12 cellular contexts compared by ENCODE assay signal in genomic region chr17:7809791-7810343, GRCh38. TPM values are rescaled to one million over a fixed set of nuclear protein-coding genes. Genes with fewer than 3 reads are reported as not detected.
DNase-seq lines count a peak whose midpoint lies in the region; ATAC-seq and TF ChIP-seq lines count a peak whose summit lies in the region.
"Not testable (repeated sequence)": the region's sequence is repeated elsewhere in the genome, so short reads cannot be mapped to it uniquely, and the experiment has no call there.
"Had no signal": no experiment of that assay in that cellular context is flagged by ENCODE, and none has a peak within 500 bp of the region (broad histone marks: within the 10 kb centered on the region; RNA-seq: fewer than 3 reads in every experiment).

No MANE protein-coding gene starts in this region.

- H3K36me3 ChIP-seq in BLaER1 treated with 17β-estradiol and CSF1 and Interleukin-3, amounts not matched to agents 10 nM and 100 nM; HCT116 (ENCODE audit: control insufficient read depth in 1 of 2, insufficient read depth in 2 of 2, low read length in 2 of 2); RWPE2 (ENCODE audit: low read depth); left lung; aorta (ENCODE audit: control insufficient read depth in 1 of 2, insufficient read depth in 2 of 2, low read length in 1 of 2): not testable (repeated sequence)

- not testable (repeated sequence) for DNase-seq in HCT116 (ENCODE audit: low read depth, low spot score); RWPE2 (ENCODE audit: low spot score); left lung
- DNase-seq in M059J (ENCODE audit: low read depth) (peak; percentile 31), choroid plexus epithelial cell (ENCODE audit: low read depth) (peak; percentile 25), fibroblast of villous mesenchyme (ENCODE audit: low read depth) (peak; percentile 24), aorta (peak; percentile 8 to 26)

- not testable (repeated sequence) for H3K27ac ChIP-seq in BLaER1 treated with 17β-estradiol and CSF1 and Interleukin-3, amounts not matched to agents 10 nM and 100 nM; HCT116 (ENCODE audit: low read depth, low read length); left lung; aorta (ENCODE audit: low read depth in 1 of 2, low read length in 2 of 2)
- H3K27ac ChIP-seq in RWPE2 (ENCODE audit: poor library complexity, severe bottlenecking): peak overlapping the region; percentile 85

- not testable (repeated sequence) for H3K27me3 ChIP-seq in BLaER1 treated with 17β-estradiol and CSF1 and Interleukin-3, amounts not matched to agents 10 nM and 100 nM; HCT116 (ENCODE audit: insufficient read depth, low read length); RWPE2 (ENCODE audit: insufficient read depth, poor library complexity, severe bottlenecking); aorta (ENCODE audit: control insufficient read depth in 1 of 2, insufficient read depth in 2 of 2, low read length in 1 of 2)
- peaks cover 0 to 12% of the 10 kb centered on the region in 2 donors for H3K27me3 ChIP-seq in left lung

- ATAC-seq in HCT116; RWPE2 (ENCODE audit: low read depth); aorta (ENCODE audit: low FRiP score): not testable (repeated sequence)
- peak; percentile 23 for ATAC-seq in left lung

- H3K9me3 ChIP-seq in BLaER1 treated with 17β-estradiol and CSF1 and Interleukin-3, amounts not matched to agents 10 nM and 100 nM (replicated peaks in 1 of 11); HCT116 (ENCODE audit: control insufficient read depth in 1 of 2, insufficient read depth in 1 of 2, low read depth in 1 of 2, low read length in 2 of 2); RWPE2 (ENCODE audit: severe bottlenecking); left lung; aorta (ENCODE audit: control insufficient read depth, low read length): not testable (repeated sequence)

- H3K9ac ChIP-seq in BLaER1 treated with 17β-estradiol and CSF1 and Interleukin-3, amounts not matched to agents 10 nM and 100 nM; HCT116 (ENCODE audit: low read length): not testable (repeated sequence)

- POLR2A ChIA-PET in HCT116 (lab: Charles Lee): interaction anchor here (0.7 kb wide), 1 partner anchor 10 kb away, joined by 3 read pairs; no protein-coding TSS in a partner anchor

- TF ChIP-seq RAD21 in HCT116 (IDR thresholded peaks at IDR 0.05; ENCODE audit: low read depth): not testable (repeated sequence)

- RAD21 ChIA-PET in HCT116 (lab: Charles Lee; ENCODE audit: low non-redundant PET in 1 of 2, low total read pairs in 2 of 2, uncharacterized antibody in 2 of 2, unreplicated experiment in 2 of 2): interaction anchor here in 1 of 2 experiments (0.6 kb wide), 1 partner anchor 14 kb away, joined by 3 read pairs; no protein-coding TSS in a partner anchor

- not testable (repeated sequence) for H3K79me2 ChIP-seq in HCT116 (ENCODE audit: insufficient read depth, low read length)

- not testable (repeated sequence) for H2AFZ ChIP-seq in HCT116 (ENCODE audit: low read depth, low read length, poor library complexity, severe bottlenecking)

- H3K4me3 ChIP-seq in BLaER1 treated with 17β-estradiol and CSF1 and Interleukin-3, amounts not matched to agents 10 nM and 100 nM; HCT116 (replicated peaks in 1 of 2; ENCODE audit: low read depth in 1 of 2, low read length in 2 of 2); RWPE2 (ENCODE audit: severe bottlenecking); choroid plexus epithelial cell (ENCODE audit: low read depth, low read length); fibroblast of villous mesenchyme (ENCODE audit: low read depth, low read length); left lung; aorta (ENCODE audit: low read length in 2 of 2): not testable (repeated sequence)

- not testable (repeated sequence) for BruUV-seq in HCT116 (replicated peaks; lab: Mats Ljungman, UMichigan)

- TF ChIP-seq CTCF in HCT116 (IDR thresholded peaks at IDR 0.05 in 2 of 3, conservative IDR thresholded peaks at IDR 0.05 in 1 of 3; ENCODE audit: borderline replicate concordance in 1 of 3, insufficient read depth in 1 of 3, low read depth in 2 of 3, low read length in 2 of 3); RWPE2 (IDR thresholded peaks at IDR 0.05; ENCODE audit: poor library complexity, severe bottlenecking); choroid plexus epithelial cell (conservative IDR thresholded peaks at IDR 0.05; ENCODE audit: low read depth, low read length); fibroblast of villous mesenchyme (IDR thresholded peaks at IDR 0.05; ENCODE audit: insufficient read depth, low read depth, low read length); left lung (IDR thresholded peaks at IDR 0.05): not testable (repeated sequence)

- peak overlapping the region in 9 of 11 experiments; percentile 27 to 80 (median 49); a peak in 16 of 22 replicates for H3K4me2 ChIP-seq in BLaER1 treated with 17β-estradiol and CSF1 and Interleukin-3, amounts not matched to agents 10 nM and 100 nM
- H3K4me2 ChIP-seq in HCT116 (ENCODE audit: low read length): peak overlapping the region; percentile 54

- 82 to 85% methylated on average over 9 of the region's 9 CpGs for WGBS in aorta, 2 donors

- not testable (repeated sequence) for H4K20me1 ChIP-seq in BLaER1 treated with 17β-estradiol and CSF1 and Interleukin-3, amounts not matched to agents 10 nM and 100 nM; HCT116 (ENCODE audit: insufficient read depth)

- TF ChIP-seq POLR2A in HCT116 (IDR thresholded peaks at IDR 0.05; ENCODE audit: borderline replicate concordance, extremely low read depth, insufficient read depth, insufficient read length): not testable (repeated sequence)

- CTCF ChIA-PET in HCT116 (lab: Charles Lee): interaction anchor here (0.7 to 1.1 kb wide), 3 partner anchors 15 to 66 kb away, joined by 3 read pairs; no protein-coding TSS in a partner anchor

- intact Hi-C loops in HCT116 (cut with micrococcal nuclease); left lung (cut with DNase I); aorta (cut with DNase I): not testable (repeated sequence)

- H3K4me1 ChIP-seq in BLaER1 treated with 17β-estradiol and CSF1 and Interleukin-3, amounts not matched to agents 10 nM and 100 nM: peaks cover 11 to 44% (median 27%) of the 10 kb centered on the region in 10 experiments
- H3K4me1 ChIP-seq in HCT116 (ENCODE audit: control insufficient read depth in 1 of 2, insufficient read depth in 2 of 2, low read length in 2 of 2) (peaks cover 4 to 15% of the 10 kb centered on the region in 2 experiments), RWPE2 (ENCODE audit: insufficient read depth, poor library complexity, severe bottlenecking) (peaks cover 19% of the 10 kb centered on the region)
- H3K4me1 ChIP-seq in left lung; aorta (ENCODE audit: control insufficient read depth in 1 of 2, insufficient read depth in 2 of 2, low read length in 2 of 2): not testable (repeated sequence)

- not testable (repeated sequence) for H3K9me2 ChIP-seq in HCT116 (ENCODE audit: insufficient read depth)

TF ChIP-seq in HCT116, 20 proteins besides CTCF, POLR2A, EP300 and RAD21:
- peak; percentile 63 for TF ChIP-seq CEBPB (IDR thresholded peaks at IDR 0.05; ENCODE audit: low read depth)

RNA-seq across cellular contexts. Expression of gene KDM6B, which starts 24.1 kb away (rescaled TPM):
- total RNA-seq in HCT116 (2021; ENCODE audit: unreplicated experiment) (42.1 TPM), fibroblast of villous mesenchyme (3.0 and 5.8 TPM in 2 replicates), left lung (10 to 100 TPM; 37.6 to 49.2 TPM), aorta (10 to 100 TPM; 28.2 to 44.8 TPM)
- polyA plus RNA-seq in HCT116 (2012): 21.0 and 26.5 TPM in 2 replicates
- 0.59 and 3.2 TPM in 2 replicates for total RNA-seq in M059J (2014; rRNA removed; shearing (Covaris generic))
- 1 to 10 TPM; 3.1 to 6.9 TPM for polyA plus RNA-seq in aorta

RNA-seq across cellular contexts. Expression of gene TMEM88, which starts 45.0 kb away (rescaled TPM):
- total RNA-seq in HCT116 (2021; ENCODE audit: unreplicated experiment) (2.8 TPM), fibroblast of villous mesenchyme (0.43 and 1.3 TPM in 2 replicates), left lung (1 to 10 TPM; 5.7 to 6.5 TPM), aorta (10 to 100 TPM; 16.0 to 28.6 TPM)
- polyA plus RNA-seq in HCT116 (2012): 0.82 and 1.8 TPM in 2 replicates
- total RNA-seq in M059J (2014; rRNA removed; shearing (Covaris generic)): 0.49 TPM in 1 of 2 replicates, not detected in the other
- polyA plus RNA-seq in aorta: 1 to 10 TPM in 1 of 2 donors, not detected in 1; 4.5 TPM
- total RNA-seq: G401, H4 had no signal
- polyA plus RNA-seq: CD8-positive, alpha-beta memory T cell; IgD-negative memory B cell had no signal

RNA-seq across cellular contexts. Expression of gene NAA38, which starts 47.5 kb away (rescaled TPM):
- total RNA-seq in HCT116 (2021; ENCODE audit: unreplicated experiment): 103 TPM
- 148 and 157 TPM in 2 replicates for polyA plus RNA-seq in HCT116 (2012)
- 49.4 and 68.2 TPM in 2 replicates for total RNA-seq in M059J (2014; rRNA removed; shearing (Covaris generic))
- 55.3 and 73.1 TPM in 2 replicates for total RNA-seq in fibroblast of villous mesenchyme
- 10 to 100 TPM; 60.5 to 72.6 TPM for total RNA-seq in left lung
- 10 to 100 TPM; 44.1 to 47.4 TPM for total RNA-seq in aorta
- polyA plus RNA-seq in aorta: 100 to 1,000 TPM; 111 to 143 TPM

RNA-seq across cellular contexts. Expression of gene CYB5D1, which starts 47.9 kb away (rescaled TPM):
- total RNA-seq in HCT116 (2021; ENCODE audit: unreplicated experiment) (21.5 TPM), fibroblast of villous mesenchyme (6.4 and 11.2 TPM in 2 replicates), left lung (10 to 100 TPM in 1 of 2 donors, 1 to 10 TPM in 1; 9.8 to 12.3 TPM), aorta (10 to 100 TPM; 10.5 to 12.5 TPM)
- 16.0 and 17.9 TPM in 2 replicates for polyA plus RNA-seq in HCT116 (2012)
- total RNA-seq in M059J (2014; rRNA removed; shearing (Covaris generic)): 6.6 and 14.2 TPM in 2 replicates
- 1 to 10 TPM; 6.1 to 8.2 TPM for polyA plus RNA-seq in aorta
